10 cellular contexts compared by ENCODE assay signal in genomic region chr14:49975799-49976198, GRCh38.
DNase-seq lines count a peak whose midpoint lies in the region; ATAC-seq and TF ChIP-seq lines count a peak whose summit lies in the region.
"Had no signal": no experiment of that assay in that cellular context is flagged by ENCODE, and none has a peak within 500 bp of the region (broad histone marks: within the 10 kb centered on the region; RNA-seq: fewer than 3 reads in every experiment).

No MANE protein-coding gene starts in this region.

- no peaks in the 10 kb centered on the region for H3K36me3 Mint-ChIP-seq in CD4-positive, alpha-beta T cell (ENCODE audit: low read depth)
- H3K36me3 Mint-ChIP-seq in endothelial cell (ENCODE audit: low read depth, unreplicated experiment), result no peaks in the 10 kb centered on the region
- no peaks in the 10 kb centered on the region for H3K36me3 Mint-ChIP-seq in osteocyte (ENCODE audit: unreplicated experiment)
- peaks cover 0 to 2% of the 10 kb centered on the region in 2 donors for H3K36me3 Mint-ChIP-seq in CD14-positive monocyte

- H3K4me1 Mint-ChIP-seq in CD4-positive, alpha-beta T cell (ENCODE audit: low read depth), result peaks cover 83% of the 10 kb centered on the region
- H3K4me1 Mint-ChIP-seq in endothelial cell (ENCODE audit: unreplicated experiment) (peaks cover 29% of the 10 kb centered on the region), osteocyte (ENCODE audit: unreplicated experiment) (peaks cover 62% of the 10 kb centered on the region), CD14-positive monocyte (peaks cover 57% of the 10 kb centered on the region)

- peak overlapping the region; percentile 90 for H3K27ac Mint-ChIP-seq in CD4-positive, alpha-beta T cell
- H3K27ac Mint-ChIP-seq in endothelial cell (ENCODE audit: unreplicated experiment), result peak overlapping the region; percentile 75
- peak overlapping the region; percentile 90 for H3K27ac Mint-ChIP-seq in osteocyte (ENCODE audit: unreplicated experiment)
- H3K27ac Mint-ChIP-seq in CD14-positive monocyte, result peak overlapping the region in 2 of 7 donors; percentile 21 to 71

- H3K27me3 ChIP-seq in CD4-positive, alpha-beta T cell (ENCODE audit: control insufficient read depth, insufficient read depth, low read length), result no peaks in the 10 kb centered on the region

- no peaks in the 10 kb centered on the region for H3K27me3 Mint-ChIP-seq in CD4-positive, alpha-beta T cell
- H3K27me3 Mint-ChIP-seq in endothelial cell (ENCODE audit: unreplicated experiment) (peaks cover 8% of the 10 kb centered on the region), osteocyte (ENCODE audit: unreplicated experiment) (no peaks in the 10 kb centered on the region), CD14-positive monocyte (ENCODE audit: low read depth in 3 of 3) (peaks cover 0 to 2% (median 0%) of the 10 kb centered on the region in 3 donors)

- peaks cover 2% of the 10 kb centered on the region for H3K9me3 Mint-ChIP-seq in CD4-positive, alpha-beta T cell
- H3K9me3 Mint-ChIP-seq in endothelial cell (ENCODE audit: unreplicated experiment) (no peaks in the 10 kb centered on the region), osteocyte (ENCODE audit: unreplicated experiment) (no peaks in the 10 kb centered on the region), CD14-positive monocyte (peaks cover 0 to 2% (median 0%) of the 10 kb centered on the region in 7 donors)

- TF ChIP-seq CTCF in CD4-positive, alpha-beta T cell (IDR thresholded peaks at IDR 0.05), result no peak
- no peak for TF ChIP-seq CTCF in endothelial cell (IDR thresholded peaks at IDR 0.05; ENCODE audit: unreplicated experiment)
- no peak for TF ChIP-seq CTCF in osteocyte (IDR thresholded peaks at IDR 0.05)
- TF ChIP-seq CTCF in CD14-positive monocyte (IDR thresholded peaks at IDR 0.05), result no peak

- POLR2A ChIA-PET in CD4-positive, alpha-beta T cell (lab: Charles Lee), result interaction anchor here (1.0 to 11.5 kb wide), 9 partner anchors 26 to 130 kb away, joined by 3 to 208 read pairs (median 4); partner anchors contain the start of genes ARF6 and NEMF

- no peak for ATAC-seq in CD4-positive, alpha-beta T cell (ENCODE audit: poor library complexity)

- CTCF ChIA-PET in CD4-positive, alpha-beta T cell (lab: Charles Lee), result interaction anchor here (0.8 to 2.2 kb wide), 3 partner anchors 17 to 27 kb away, joined by 3 to 7 read pairs (median 4); no protein-coding TSS in a partner anchor

- H3K27ac ChIP-seq in CD4-positive, alpha-beta T cell (ENCODE audit: low read depth, low read length), result peak overlapping the region; percentile 14

- intact Hi-C loops in CD4-positive, alpha-beta T cell (cut with DNase I, micrococcal nuclease), result loop anchor here (2.0 to 5.0 kb wide), 2 partner anchors 27 to 33 kb away; no protein-coding TSS in a partner anchor
- intact Hi-C loops in CD14-positive monocyte (cut with micrococcal nuclease), result no loop called here

- DNase-seq in CD4-positive, alpha-beta T cell, result no peak
- peak; percentile 68 for DNase-seq in M059J (ENCODE audit: low read depth)
- no peak for DNase-seq in endothelial cell (ENCODE audit: low spot score)
- no peak for DNase-seq in osteocyte (ENCODE audit: extremely low spot score, unreplicated experiment)
- DNase-seq in activated CD4-positive, CD25-positive, alpha-beta regulatory T cell (lab: John Stamatoyannopoulos, UW), result no peak
- DNase-seq in NCI-H226, result no peak
- no peak for DNase-seq in CD14-positive monocyte (ENCODE audit: low spot score)
- no peak for DNase-seq in NCI-H2171 (lab: John Stamatoyannopoulos, UW)
- DNase-seq: activated effector memory CD4-positive, alpha-beta T cell treated with anti-CD3 and anti-CD28 coated beads, Interleukin-2, amount 50 U/mL, for 16 hours; DMS153 had no signal

- no peak overlapping the region for H3K4me3 Mint-ChIP-seq in CD4-positive, alpha-beta T cell
- H3K4me3 Mint-ChIP-seq in endothelial cell (ENCODE audit: unreplicated experiment), result no peak overlapping the region
- no peak overlapping the region for H3K4me3 Mint-ChIP-seq in osteocyte (ENCODE audit: unreplicated experiment)
- H3K4me3 Mint-ChIP-seq in CD14-positive monocyte, result no peak overlapping the region

- H3K9me3 ChIP-seq in CD4-positive, alpha-beta T cell (ENCODE audit: control insufficient read depth, low read length), result no peaks in the 10 kb centered on the region

Comparison
In these comparisons a context has a peak if more than half of its experiments do, and no peak if none do; other contexts are left out.
1. intact Hi-C loops: an anchor here in CD4-positive, alpha-beta T cell (2.0 to 5.0 kb wide); none called in CD14-positive monocyte.